1 cellular context compared by ENCODE assay signal in genomic region chr11:506238-506949, GRCh38.
TF ChIP-seq lines count a peak whose summit lies in the region.

No MANE protein-coding gene starts in this region.

TF ChIP-seq in K562, 482 proteins besides CTCF, POLR2A, EP300 and RAD21 (continued from another document and continues in another):
- TF ChIP-seq, protein P1, sequence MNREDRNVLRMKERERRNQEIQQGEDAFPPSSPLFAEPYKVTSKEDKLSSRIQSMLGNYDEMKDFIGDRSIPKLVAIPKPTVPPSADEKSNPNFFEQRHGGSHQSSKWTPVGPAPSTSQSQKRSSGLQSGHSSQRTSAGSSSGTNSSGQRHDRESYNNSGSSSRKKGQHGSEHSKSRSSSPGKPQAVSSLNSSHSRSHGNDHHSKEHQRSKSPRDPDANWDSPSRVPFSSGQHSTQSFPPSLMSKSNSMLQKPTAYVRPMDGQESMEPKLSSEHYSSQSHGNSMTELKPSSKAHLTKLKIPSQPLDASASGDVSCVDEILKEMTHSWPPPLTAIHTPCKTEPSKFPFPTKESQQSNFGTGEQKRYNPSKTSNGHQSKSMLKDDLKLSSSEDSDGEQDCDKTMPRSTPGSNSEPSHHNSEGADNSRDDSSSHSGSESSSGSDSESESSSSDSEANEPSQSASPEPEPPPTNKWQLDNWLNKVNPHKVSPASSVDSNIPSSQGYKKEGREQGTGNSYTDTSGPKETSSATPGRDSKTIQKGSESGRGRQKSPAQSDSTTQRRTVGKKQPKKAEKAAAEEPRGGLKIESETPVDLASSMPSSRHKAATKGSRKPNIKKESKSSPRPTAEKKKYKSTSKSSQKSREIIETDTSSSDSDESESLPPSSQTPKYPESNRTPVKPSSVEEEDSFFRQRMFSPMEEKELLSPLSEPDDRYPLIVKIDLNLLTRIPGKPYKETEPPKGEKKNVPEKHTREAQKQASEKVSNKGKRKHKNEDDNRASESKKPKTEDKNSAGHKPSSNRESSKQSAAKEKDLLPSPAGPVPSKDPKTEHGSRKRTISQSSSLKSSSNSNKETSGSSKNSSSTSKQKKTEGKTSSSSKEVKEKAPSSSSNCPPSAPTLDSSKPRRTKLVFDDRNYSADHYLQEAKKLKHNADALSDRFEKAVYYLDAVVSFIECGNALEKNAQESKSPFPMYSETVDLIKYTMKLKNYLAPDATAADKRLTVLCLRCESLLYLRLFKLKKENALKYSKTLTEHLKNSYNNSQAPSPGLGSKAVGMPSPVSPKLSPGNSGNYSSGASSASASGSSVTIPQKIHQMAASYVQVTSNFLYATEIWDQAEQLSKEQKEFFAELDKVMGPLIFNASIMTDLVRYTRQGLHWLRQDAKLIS (CRISPR knock-in tag; IDR thresholded peaks at IDR 0.05) = no peak; the same call in 1 of the 2 replicates
- TF ChIP-seq SMARCA4 (IDR thresholded peaks at IDR 0.05) = 0 out of 2 replicates have a peak, but pooled peaks have one; percentile 40
- TF ChIP-seq SRF (CRISPR knock-in tag; IDR thresholded peaks at IDR 0.05) = peak in 1 of 2 experiments; percentile 96; a peak in 3 of 4 replicates
- peak in 1 of 2 experiments; percentile 87; a peak in 2 of 4 replicates for TF ChIP-seq SIN3A (IDR thresholded peaks at IDR 0.05; ENCODE audit: borderline replicate concordance in 2 of 2, control insufficient read depth in 1 of 2, low read depth in 2 of 2, low read length in 2 of 2)
- TF ChIP-seq NFIX (CRISPR knock-in tag; IDR thresholded peaks at IDR 0.05; ENCODE audit: low read depth) = 0 out of 2 replicates have a peak, but pooled peaks have one; percentile 8
- no peak for TF ChIP-seq NCOR1 (IDR thresholded peaks at IDR 0.05)
- TF ChIP-seq BCLAF1 (IDR thresholded peaks at IDR 0.05; ENCODE audit: borderline replicate concordance in 1 of 2, control insufficient read depth in 1 of 2, low read depth in 2 of 2, low read length in 1 of 2) = no peak
- no peak for TF ChIP-seq SMARCC2 (IDR thresholded peaks at IDR 0.05; ENCODE audit: low read depth)
- peak; percentile 17 for TF ChIP-seq ZFP36 (IDR thresholded peaks at IDR 0.05; ENCODE audit: low read depth, low read length, partially characterized antibody)
- TF ChIP-seq, protein P2, sequence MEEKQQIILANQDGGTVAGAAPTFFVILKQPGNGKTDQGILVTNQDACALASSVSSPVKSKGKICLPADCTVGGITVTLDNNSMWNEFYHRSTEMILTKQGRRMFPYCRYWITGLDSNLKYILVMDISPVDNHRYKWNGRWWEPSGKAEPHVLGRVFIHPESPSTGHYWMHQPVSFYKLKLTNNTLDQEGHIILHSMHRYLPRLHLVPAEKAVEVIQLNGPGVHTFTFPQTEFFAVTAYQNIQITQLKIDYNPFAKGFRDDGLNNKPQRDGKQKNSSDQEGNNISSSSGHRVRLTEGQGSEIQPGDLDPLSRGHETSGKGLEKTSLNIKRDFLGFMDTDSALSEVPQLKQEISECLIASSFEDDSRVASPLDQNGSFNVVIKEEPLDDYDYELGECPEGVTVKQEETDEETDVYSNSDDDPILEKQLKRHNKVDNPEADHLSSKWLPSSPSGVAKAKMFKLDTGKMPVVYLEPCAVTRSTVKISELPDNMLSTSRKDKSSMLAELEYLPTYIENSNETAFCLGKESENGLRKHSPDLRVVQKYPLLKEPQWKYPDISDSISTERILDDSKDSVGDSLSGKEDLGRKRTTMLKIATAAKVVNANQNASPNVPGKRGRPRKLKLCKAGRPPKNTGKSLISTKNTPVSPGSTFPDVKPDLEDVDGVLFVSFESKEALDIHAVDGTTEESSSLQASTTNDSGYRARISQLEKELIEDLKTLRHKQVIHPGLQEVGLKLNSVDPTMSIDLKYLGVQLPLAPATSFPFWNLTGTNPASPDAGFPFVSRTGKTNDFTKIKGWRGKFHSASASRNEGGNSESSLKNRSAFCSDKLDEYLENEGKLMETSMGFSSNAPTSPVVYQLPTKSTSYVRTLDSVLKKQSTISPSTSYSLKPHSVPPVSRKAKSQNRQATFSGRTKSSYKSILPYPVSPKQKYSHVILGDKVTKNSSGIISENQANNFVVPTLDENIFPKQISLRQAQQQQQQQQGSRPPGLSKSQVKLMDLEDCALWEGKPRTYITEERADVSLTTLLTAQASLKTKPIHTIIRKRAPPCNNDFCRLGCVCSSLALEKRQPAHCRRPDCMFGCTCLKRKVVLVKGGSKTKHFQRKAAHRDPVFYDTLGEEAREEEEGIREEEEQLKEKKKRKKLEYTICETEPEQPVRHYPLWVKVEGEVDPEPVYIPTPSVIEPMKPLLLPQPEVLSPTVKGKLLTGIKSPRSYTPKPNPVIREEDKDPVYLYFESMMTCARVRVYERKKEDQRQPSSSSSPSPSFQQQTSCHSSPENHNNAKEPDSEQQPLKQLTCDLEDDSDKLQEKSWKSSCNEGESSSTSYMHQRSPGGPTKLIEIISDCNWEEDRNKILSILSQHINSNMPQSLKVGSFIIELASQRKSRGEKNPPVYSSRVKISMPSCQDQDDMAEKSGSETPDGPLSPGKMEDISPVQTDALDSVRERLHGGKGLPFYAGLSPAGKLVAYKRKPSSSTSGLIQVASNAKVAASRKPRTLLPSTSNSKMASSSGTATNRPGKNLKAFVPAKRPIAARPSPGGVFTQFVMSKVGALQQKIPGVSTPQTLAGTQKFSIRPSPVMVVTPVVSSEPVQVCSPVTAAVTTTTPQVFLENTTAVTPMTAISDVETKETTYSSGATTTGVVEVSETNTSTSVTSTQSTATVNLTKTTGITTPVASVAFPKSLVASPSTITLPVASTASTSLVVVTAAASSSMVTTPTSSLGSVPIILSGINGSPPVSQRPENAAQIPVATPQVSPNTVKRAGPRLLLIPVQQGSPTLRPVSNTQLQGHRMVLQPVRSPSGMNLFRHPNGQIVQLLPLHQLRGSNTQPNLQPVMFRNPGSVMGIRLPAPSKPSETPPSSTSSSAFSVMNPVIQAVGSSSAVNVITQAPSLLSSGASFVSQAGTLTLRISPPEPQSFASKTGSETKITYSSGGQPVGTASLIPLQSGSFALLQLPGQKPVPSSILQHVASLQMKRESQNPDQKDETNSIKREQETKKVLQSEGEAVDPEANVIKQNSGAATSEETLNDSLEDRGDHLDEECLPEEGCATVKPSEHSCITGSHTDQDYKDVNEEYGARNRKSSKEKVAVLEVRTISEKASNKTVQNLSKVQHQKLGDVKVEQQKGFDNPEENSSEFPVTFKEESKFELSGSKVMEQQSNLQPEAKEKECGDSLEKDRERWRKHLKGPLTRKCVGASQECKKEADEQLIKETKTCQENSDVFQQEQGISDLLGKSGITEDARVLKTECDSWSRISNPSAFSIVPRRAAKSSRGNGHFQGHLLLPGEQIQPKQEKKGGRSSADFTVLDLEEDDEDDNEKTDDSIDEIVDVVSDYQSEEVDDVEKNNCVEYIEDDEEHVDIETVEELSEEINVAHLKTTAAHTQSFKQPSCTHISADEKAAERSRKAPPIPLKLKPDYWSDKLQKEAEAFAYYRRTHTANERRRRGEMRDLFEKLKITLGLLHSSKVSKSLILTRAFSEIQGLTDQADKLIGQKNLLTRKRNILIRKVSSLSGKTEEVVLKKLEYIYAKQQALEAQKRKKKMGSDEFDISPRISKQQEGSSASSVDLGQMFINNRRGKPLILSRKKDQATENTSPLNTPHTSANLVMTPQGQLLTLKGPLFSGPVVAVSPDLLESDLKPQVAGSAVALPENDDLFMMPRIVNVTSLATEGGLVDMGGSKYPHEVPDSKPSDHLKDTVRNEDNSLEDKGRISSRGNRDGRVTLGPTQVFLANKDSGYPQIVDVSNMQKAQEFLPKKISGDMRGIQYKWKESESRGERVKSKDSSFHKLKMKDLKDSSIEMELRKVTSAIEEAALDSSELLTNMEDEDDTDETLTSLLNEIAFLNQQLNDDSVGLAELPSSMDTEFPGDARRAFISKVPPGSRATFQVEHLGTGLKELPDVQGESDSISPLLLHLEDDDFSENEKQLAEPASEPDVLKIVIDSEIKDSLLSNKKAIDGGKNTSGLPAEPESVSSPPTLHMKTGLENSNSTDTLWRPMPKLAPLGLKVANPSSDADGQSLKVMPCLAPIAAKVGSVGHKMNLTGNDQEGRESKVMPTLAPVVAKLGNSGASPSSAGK (IDR thresholded peaks at IDR 0.05) = peak; percentile 89
- TF ChIP-seq CXXC5 (CRISPR knock-in tag; IDR thresholded peaks at IDR 0.05) = peak; percentile 82
- TF ChIP-seq NRF1 (conservative IDR thresholded peaks at IDR 0.05 in 1 of 2, IDR thresholded peaks at IDR 0.05 in 1 of 2) = peak; percentile 93 to 94
- TF ChIP-seq, protein P3, sequence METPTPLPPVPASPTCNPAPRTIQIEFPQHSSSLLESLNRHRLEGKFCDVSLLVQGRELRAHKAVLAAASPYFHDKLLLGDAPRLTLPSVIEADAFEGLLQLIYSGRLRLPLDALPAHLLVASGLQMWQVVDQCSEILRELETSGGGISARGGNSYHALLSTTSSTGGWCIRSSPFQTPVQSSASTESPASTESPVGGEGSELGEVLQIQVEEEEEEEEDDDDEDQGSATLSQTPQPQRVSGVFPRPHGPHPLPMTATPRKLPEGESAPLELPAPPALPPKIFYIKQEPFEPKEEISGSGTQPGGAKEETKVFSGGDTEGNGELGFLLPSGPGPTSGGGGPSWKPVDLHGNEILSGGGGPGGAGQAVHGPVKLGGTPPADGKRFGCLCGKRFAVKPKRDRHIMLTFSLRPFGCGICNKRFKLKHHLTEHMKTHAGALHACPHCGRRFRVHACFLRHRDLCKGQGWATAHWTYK (CRISPR knock-in tag; IDR thresholded peaks at IDR 0.05) = peak; percentile 72; the same call in 1 of the 2 replicates
- peak; percentile 56; the same call in 1 of the 2 replicates for TF ChIP-seq MITF (IDR thresholded peaks at IDR 0.05)
- no peak for TF ChIP-seq DNMT1 (IDR thresholded peaks at IDR 0.05)
- TF ChIP-seq YY1 (IDR thresholded peaks at IDR 0.05; ENCODE audit: borderline replicate concordance in 1 of 3, control insufficient read depth in 1 of 3, extremely low read depth in 1 of 3, insufficient read depth in 3 of 3, insufficient read length in 1 of 3, insufficient replicate concordance in 2 of 3, low read depth in 1 of 3, low read length in 2 of 3) = peak in 1 of 3 experiments; percentile 6
- no peak for TF ChIP-seq ZNF23 (CRISPR knock-in tag; IDR thresholded peaks at IDR 0.05)
- peak; percentile 90 for TF ChIP-seq GABPA (tag; conservative IDR thresholded peaks at IDR 0.05; ENCODE audit: low read depth)
- TF ChIP-seq ZNF561 (CRISPR knock-in tag; conservative IDR thresholded peaks at IDR 0.05) = no peak
- TF ChIP-seq CREB1 (IDR thresholded peaks at IDR 0.05) = peak; percentile 98
- TF ChIP-seq CREB1 (CRISPR knock-in tag; IDR thresholded peaks at IDR 0.05) = peak; percentile 97
- TF ChIP-seq, protein P4, sequence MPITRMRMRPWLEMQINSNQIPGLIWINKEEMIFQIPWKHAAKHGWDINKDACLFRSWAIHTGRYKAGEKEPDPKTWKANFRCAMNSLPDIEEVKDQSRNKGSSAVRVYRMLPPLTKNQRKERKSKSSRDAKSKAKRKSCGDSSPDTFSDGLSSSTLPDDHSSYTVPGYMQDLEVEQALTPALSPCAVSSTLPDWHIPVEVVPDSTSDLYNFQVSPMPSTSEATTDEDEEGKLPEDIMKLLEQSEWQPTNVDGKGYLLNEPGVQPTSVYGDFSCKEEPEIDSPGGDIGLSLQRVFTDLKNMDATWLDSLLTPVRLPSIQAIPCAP (CRISPR knock-in tag; IDR thresholded peaks at IDR 0.05; ENCODE audit: borderline replicate concordance) = no peak
- TF ChIP-seq ZBTB26 (CRISPR knock-in tag; IDR thresholded peaks at IDR 0.05) = no peak
- TF ChIP-seq, protein P5, sequence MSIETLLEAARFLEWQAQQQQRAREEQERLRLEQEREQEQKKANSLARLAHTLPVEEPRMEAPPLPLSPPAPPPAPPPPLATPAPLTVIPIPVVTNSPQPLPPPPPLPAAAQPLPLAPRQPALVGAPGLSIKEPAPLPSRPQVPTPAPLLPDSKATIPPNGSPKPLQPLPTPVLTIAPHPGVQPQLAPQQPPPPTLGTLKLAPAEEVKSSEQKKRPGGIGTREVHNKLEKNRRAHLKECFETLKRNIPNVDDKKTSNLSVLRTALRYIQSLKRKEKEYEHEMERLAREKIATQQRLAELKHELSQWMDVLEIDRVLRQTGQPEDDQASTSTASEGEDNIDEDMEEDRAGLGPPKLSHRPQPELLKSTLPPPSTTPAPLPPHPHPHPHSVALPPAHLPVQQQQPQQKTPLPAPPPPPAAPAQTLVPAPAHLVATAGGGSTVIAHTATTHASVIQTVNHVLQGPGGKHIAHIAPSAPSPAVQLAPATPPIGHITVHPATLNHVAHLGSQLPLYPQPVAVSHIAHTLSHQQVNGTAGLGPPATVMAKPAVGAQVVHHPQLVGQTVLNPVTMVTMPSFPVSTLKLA (conservative IDR thresholded peaks at IDR 0.05) = peak; percentile 97
- TF ChIP-seq ZNF316 (IDR thresholded peaks at IDR 0.05) = no peak
